In the genomic region with DNA sequence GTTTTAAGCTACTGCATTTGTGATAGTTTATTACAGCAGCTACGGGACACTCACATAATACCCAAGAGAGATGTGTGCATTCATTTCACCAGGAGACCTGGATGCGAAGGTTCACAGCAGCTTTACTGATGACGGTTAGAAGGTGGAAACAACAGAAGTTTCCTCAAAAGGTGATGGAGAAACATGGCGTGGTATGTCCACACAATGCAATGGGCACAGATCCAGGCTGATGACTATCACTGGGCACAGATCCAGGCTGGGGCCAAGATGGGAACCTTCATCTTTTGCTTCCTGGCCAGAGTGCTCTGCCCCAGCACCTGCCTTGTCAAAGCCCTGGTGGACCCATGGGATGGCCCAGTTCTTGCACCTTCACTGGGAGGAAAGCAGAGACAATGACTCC, we compare ENCODE assay signal across 1 cellular context.
TF ChIP-seq lines count a peak whose summit lies in the region.

No MANE protein-coding gene starts in this region.

TF ChIP-seq in HepG2, 621 proteins besides CTCF, POLR2A, EP300 and RAD21:
- TF ChIP-seq, protein P1, sequence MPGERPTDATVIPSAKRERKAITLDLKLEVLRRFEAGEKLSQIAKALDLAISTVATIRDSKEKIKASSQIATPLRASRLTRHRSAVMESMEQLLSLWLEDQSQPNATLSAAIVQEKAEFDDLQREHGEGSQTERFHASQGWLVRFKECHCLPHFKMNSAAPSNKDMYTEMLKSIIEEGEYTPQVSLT (CRISPR knock-in tag; IDR thresholded peaks at IDR 0.05; ENCODE audit: borderline replicate concordance, low read depth): no peak
- TF ChIP-seq ZNF629 (CRISPR knock-in tag; conservative IDR thresholded peaks at IDR 0.05) (peak; percentile 27; the same call in 1 of the 2 replicates), ZNF441 (CRISPR knock-in tag; IDR thresholded peaks at IDR 0.05; ENCODE audit: borderline replicate concordance) (no peak)
